1 cellular context compared by ENCODE assay signal in genomic region chr16:87853411-87854052, GRCh38.
TF ChIP-seq lines count a peak whose summit lies in the region.

No MANE protein-coding gene starts in this region.

TF ChIP-seq in WTC11, 78 proteins besides CTCF, POLR2A, EP300 and RAD21 (continued from another document):
- TF ChIP-seq AR (CRISPR knock-in tag; IDR thresholded peaks at IDR 0.05): no peak
- no peak for TF ChIP-seq ZNF263 (CRISPR knock-in tag; IDR thresholded peaks at IDR 0.05; ENCODE audit: low read depth)
- TF ChIP-seq ATF6 (CRISPR knock-in tag; IDR thresholded peaks at IDR 0.05): no peak
